9 cellular contexts compared by ENCODE assay signal in genomic region chr1:237873487-237873927, GRCh38. TPM values are rescaled to one million over a fixed set of nuclear protein-coding genes. Genes with fewer than 3 reads are reported as not detected.
DNase-seq lines count a peak whose midpoint lies in the region; ATAC-seq lines count a peak whose summit lies in the region.
"Had no signal": no experiment of that assay in that cellular context is flagged by ENCODE, and none has a peak within 500 bp of the region (broad histone marks: within the 10 kb centered on the region; RNA-seq: fewer than 3 reads in every experiment).

No MANE protein-coding gene starts in this region.

- in situ Hi-C loops in GM23248 (cut with MboI) = no loop called here

- H3K79me2 ChIP-seq in GM23248 (ENCODE audit: insufficient read depth) = no peaks in the 10 kb centered on the region

- ATAC-seq in HG03521 (IDR thresholded peaks at IDR 0.05; ENCODE audit: unreplicated experiment) (no peak), HG03565 (IDR thresholded peaks at IDR 0.05; ENCODE audit: unreplicated experiment) (no peak)

- peak; percentile 27 for DNase-seq in GM23248
- DNase-seq in LoVo (ENCODE audit: low spot score) = peak; percentile 34
- DNase-seq in astrocyte of the hippocampus (ENCODE audit: low read depth, low spot score) = peak; percentile 86
- peak; percentile 44 for DNase-seq in left kidney (ENCODE audit: low read depth, low spot score)
- DNase-seq in germinal center (ENCODE audit: low spot score) = no peak
- DNase-seq: NCI-H2171 treated with DMSO at 0.1 percent for 48 hours, nucleus accumbens had no signal

- no peak overlapping the region for H3K9ac ChIP-seq in GM23248

- no peaks in the 10 kb centered on the region for H3K27me3 ChIP-seq in GM23248 (replicated peaks; ENCODE audit: insufficient read depth)

- no peak overlapping the region for H3K27ac ChIP-seq in GM23248

- no peaks in the 10 kb centered on the region for H3K36me3 ChIP-seq in GM23248 (ENCODE audit: low read depth)

- no peak overlapping the region for H3K4me2 ChIP-seq in GM23248 (ENCODE audit: unreplicated experiment)

- no peaks in the 10 kb centered on the region for H3K4me1 ChIP-seq in GM23248 (ENCODE audit: insufficient read depth)

- no peaks in the 10 kb centered on the region for H3F3A ChIP-seq in GM23248 (ENCODE audit: insufficient read depth)

- H3K9me3 ChIP-seq in GM23248 (ENCODE audit: low read depth) = no peaks in the 10 kb centered on the region

- WGBS in GM23248 (ENCODE audit: low coverage in 1 of 2, low lambda C conversion rate in 2 of 2, missing lambda C conversion rate in 2 of 2), 2 experiments = 7 to 20% methylated on average over 2 of the region's 2 CpGs

- no peak overlapping the region for H3K4me3 ChIP-seq in GM23248

- H2AFZ ChIP-seq in GM23248 = no peak overlapping the region

- no peaks in the 10 kb centered on the region for H3K9me2 ChIP-seq in GM23248 (ENCODE audit: insufficient read depth)

- no peaks in the 10 kb centered on the region for H4K20me1 ChIP-seq in GM23248 (ENCODE audit: insufficient read depth)

RNA-seq across cellular contexts. Expression of gene ZP4, which starts 17.2 kb away (rescaled TPM):
- total RNA-seq in GM23248 (2014; rRNA removed; shearing (Covaris generic)) = not detected in 2 replicates
- not detected in 2 replicates for polyA plus RNA-seq in GM23248 (2016; fragmentation: Nextera tagmentation; extraction: Ambion mirVana)
